28 cellular contexts compared by ENCODE assay signal in genomic region chr10:94069884-94070283, GRCh38.
DNase-seq lines count a peak whose midpoint lies in the region; ATAC-seq lines count a peak whose summit lies in the region.
"Had no signal": no experiment of that assay in that cellular context is flagged by ENCODE, and none has a peak within 500 bp of the region (broad histone marks: within the 10 kb centered on the region; RNA-seq: fewer than 3 reads in every experiment).

No MANE protein-coding gene starts in this region.

- no peak overlapping the region for H3K4me3 ChIP-seq in SJCRH30
- H3K4me3 ChIP-seq: BLaER1, GM23248, left ventricle myocardium inferior, neural progenitor cell, spleen, thoracic aorta had no signal

- peaks cover 9% of the 10 kb centered on the region; the same call in 1 of the 2 replicates for H3K4me1 ChIP-seq in SJCRH30
- H3K4me1 ChIP-seq: BLaER1, neural progenitor cell, spleen had no signal

- no peak overlapping the region for H3K27ac ChIP-seq in SJCRH30
- H3K27ac ChIP-seq: BLaER1, GM23248, left ventricle myocardium inferior, neural progenitor cell, spleen, thoracic aorta had no signal

- H3K9me3 ChIP-seq in SJCRH30 (replicated peaks), result no peaks in the 10 kb centered on the region
- H3K9me3 ChIP-seq: BLaER1, left ventricle myocardium inferior, spleen, thoracic aorta had no signal

- no peak for ATAC-seq in GM18909 (IDR thresholded peaks at IDR 0.05; ENCODE audit: poor library complexity, unreplicated experiment)
- ATAC-seq: activated CD8-positive, alpha-beta memory T cell treated with anti-CD3 and anti-CD28 coated beads, Interleukin-2, amount 10 ng/mL, durations not matched to agents 7 days and 5 days; activated T-cell treated with anti-CD3 and anti-CD28 coated beads, Interleukin-2, amount 50 U/mL, for 4 hours; stimulated activated naive CD8-positive, alpha-beta T cell treated with anti-CD3 and anti-CD28 coated beads, Interleukin-15, amount 100 ng/mL, for 72 hours had no signal

- DNase-seq in A172 (ENCODE audit: low spot score) (peak; percentile 18), H4 (ENCODE audit: low spot score) (peak; percentile 33), SJCRH30 (peak; percentile 28 to 49), kidney glomerular epithelial cell (lab: John Stamatoyannopoulos, UW) (peak; percentile 17), OCI-M2 (lab: John Stamatoyannopoulos, UW; ENCODE audit: unreplicated experiment) (no peak), AG20443 (ENCODE audit: low spot score) (no peak)
- DNase-seq: ACHN; activated CD8-positive, alpha-beta memory T cell treated with anti-CD3 and anti-CD28 coated beads, Interleukin-2, amount 10 ng/mL, durations not matched to agents 7 days and 5 days; activated gamma-delta T cell; activated naive CD8-positive, alpha-beta T cell treated with anti-CD3 and anti-CD28 coated beads for 36 hours; activated T-cell treated with anti-CD3 and anti-CD28 coated beads, Interleukin-2, amount 50 U/mL, for 4 hours; foreskin fibroblast; GM23248; KBM-7; left ventricle myocardium inferior; mesendoderm; MM.1S; NCI-H1930; NCI-H345; NCI-H69; right cardiac atrium; RPMI8226; spleen; stimulated activated naive CD8-positive, alpha-beta T cell treated with anti-CD3 and anti-CD28 coated beads, Interleukin-15, amount 100 ng/mL, for 72 hours had no signal

- no peaks in the 10 kb centered on the region for H3K36me3 ChIP-seq in SJCRH30
- H3K36me3 ChIP-seq: BLaER1, left ventricle myocardium inferior, neural progenitor cell, spleen, thoracic aorta had no signal

- H3K27me3 ChIP-seq in SJCRH30, result no peaks in the 10 kb centered on the region
- H3K27me3 ChIP-seq: BLaER1, neural progenitor cell, spleen had no signal

Comparison
In these comparisons a context has a peak if more than half of its experiments do, and no peak if none do; other contexts are left out.
1. DNase-seq: peak in A172 (single experiment), H4 (single experiment), SJCRH30 (2 of 2) and kidney glomerular epithelial cell (single experiment); none in OCI-M2 (single experiment) and AG20443 (single experiment).